21 cellular contexts compared by ENCODE assay signal in genomic region chr13:30314562-30314961, GRCh38.
"Had no signal": no experiment of that assay in that cellular context is flagged by ENCODE, and none has a peak within 500 bp of the region (broad histone marks: within the 10 kb centered on the region; RNA-seq: fewer than 3 reads in every experiment).

No MANE protein-coding gene starts in this region.

- H3K27me3 Mint-ChIP-seq: activated CD8-positive, alpha-beta T cell treated with anti-CD3 and anti-CD28 coated beads for 36 hours; activated naive CD4-positive, alpha-beta T cell treated with anti-CD3 and anti-CD28 coated beads, Interleukin-2, amount 10 ng/mL, durations not matched to agents 7 days and 5 days; activated naive CD8-positive, alpha-beta T cell treated with anti-CD3 and anti-CD28 coated beads for 36 hours had no signal

- H3K4me2 ChIP-seq: SK-N-SH had no signal

- H3K9me3 ChIP-seq: SJCRH30, SK-N-SH had no signal

- H3K36me3 ChIP-seq: brain microvascular endothelial cell, SJCRH30 had no signal

- H3K9ac ChIP-seq: SK-N-SH had no signal

- ATAC-seq: activated CD4-positive, CD25-positive, alpha-beta regulatory T cell treated with anti-CD3 and anti-CD28 coated beads, Interleukin-2, amount 50 U/mL, for 24 hours; activated CD8-positive, alpha-beta T cell treated with anti-CD3 and anti-CD28 coated beads for 36 hours; activated T-cell treated with anti-CD3 and anti-CD28 coated beads, Interleukin-2, amount 50 U/mL, for 72 hours had no signal

- DNase-seq: activated CD4-positive, alpha-beta T cell treated with anti-CD3 and anti-CD28 coated beads for 4 hours; activated CD8-positive, alpha-beta memory T cell treated with anti-CD3 and anti-CD28 coated beads, Interleukin-2, amount 50 U/mL, for 4 hours; activated CD8-positive, alpha-beta T cell treated with anti-CD3 and anti-CD28 coated beads for 36 hours; activated gamma-delta T cell treated with Interleukin-2 at 50 U/mL for 16 hours; activated naive CD4-positive, alpha-beta T cell treated with anti-CD3 and anti-CD28 coated beads, Interleukin-2, amount 10 ng/mL, durations not matched to agents 7 days and 5 days; activated naive CD8-positive, alpha-beta T cell treated with anti-CD3 and anti-CD28 coated beads for 36 hours; activated T-cell treated with anti-CD3 and anti-CD28 coated beads, Interleukin-2, amount 50 U/mL, for 72 hours; brain microvascular endothelial cell; KBM-7; NCI-H1105 treated with DMSO at 0.1 percent for 48 hours; NCI-H1436 treated with DMSO at 0.1 percent for 48 hours; NCI-H187; NCI-H2081; NCI-H510A treated with DMSO at 0.1 percent for 48 hours; NCI-H69; NK-92 treated with Interleukin-12 subunit alpha and Interleukin-12 subunit beta, amount 100 ng/mL, for 24 hours; SJCRH30; SK-N-SH; T-helper 1 cell had no signal

- H3K27ac Mint-ChIP-seq: activated CD8-positive, alpha-beta T cell treated with anti-CD3 and anti-CD28 coated beads for 36 hours; activated naive CD4-positive, alpha-beta T cell treated with anti-CD3 and anti-CD28 coated beads, Interleukin-2, amount 10 ng/mL, durations not matched to agents 7 days and 5 days; activated naive CD8-positive, alpha-beta T cell treated with anti-CD3 and anti-CD28 coated beads for 36 hours; activated T-cell treated with anti-CD3 and anti-CD28 coated beads, Interleukin-2, amount 50 U/mL, for 72 hours; activated T-helper 2 cell treated with anti-CD3 and anti-CD28 coated beads, Interferon-gamma antibody, Interleukin-2, Interleukin-4, amounts not matched to agents 10 μg/mL and 5 μg/mL and 100 μg/mL, durations not matched to agents 14 hours and 24 hours and 36 hours had no signal

- H3K4me1 ChIP-seq: SJCRH30 had no signal

- H3K4me3 Mint-ChIP-seq: activated CD8-positive, alpha-beta T cell treated with anti-CD3 and anti-CD28 coated beads for 36 hours; activated naive CD4-positive, alpha-beta T cell treated with anti-CD3 and anti-CD28 coated beads, Interleukin-2, amount 10 ng/mL, durations not matched to agents 7 days and 5 days; activated naive CD8-positive, alpha-beta T cell treated with anti-CD3 and anti-CD28 coated beads for 36 hours; activated T-cell treated with anti-CD3 and anti-CD28 coated beads, Interleukin-2, amount 50 U/mL, for 72 hours had no signal

- H3K27me3 ChIP-seq: brain microvascular endothelial cell, SJCRH30 had no signal

- H3K36me3 Mint-ChIP-seq: activated naive CD4-positive, alpha-beta T cell treated with anti-CD3 and anti-CD28 coated beads, Interleukin-2, amount 10 ng/mL, durations not matched to agents 7 days and 5 days; activated naive CD8-positive, alpha-beta T cell treated with anti-CD3 and anti-CD28 coated beads for 36 hours had no signal

- H3K27ac ChIP-seq: brain microvascular endothelial cell, SJCRH30 had no signal

- H3K4me3 ChIP-seq: SJCRH30 had no signal

- H3K9me3 Mint-ChIP-seq: activated CD8-positive, alpha-beta T cell treated with anti-CD3 and anti-CD28 coated beads for 36 hours; activated naive CD4-positive, alpha-beta T cell treated with anti-CD3 and anti-CD28 coated beads, Interleukin-2, amount 10 ng/mL, durations not matched to agents 7 days and 5 days; activated naive CD8-positive, alpha-beta T cell treated with anti-CD3 and anti-CD28 coated beads for 36 hours; activated T-cell treated with anti-CD3 and anti-CD28 coated beads, Interleukin-2, amount 50 U/mL, for 72 hours; activated T-helper 2 cell treated with anti-CD3 and anti-CD28 coated beads, Interferon-gamma antibody, Interleukin-2, Interleukin-4, amounts not matched to agents 10 μg/mL and 5 μg/mL and 100 μg/mL, durations not matched to agents 14 hours and 24 hours and 36 hours had no signal
